In the genomic region with DNA sequence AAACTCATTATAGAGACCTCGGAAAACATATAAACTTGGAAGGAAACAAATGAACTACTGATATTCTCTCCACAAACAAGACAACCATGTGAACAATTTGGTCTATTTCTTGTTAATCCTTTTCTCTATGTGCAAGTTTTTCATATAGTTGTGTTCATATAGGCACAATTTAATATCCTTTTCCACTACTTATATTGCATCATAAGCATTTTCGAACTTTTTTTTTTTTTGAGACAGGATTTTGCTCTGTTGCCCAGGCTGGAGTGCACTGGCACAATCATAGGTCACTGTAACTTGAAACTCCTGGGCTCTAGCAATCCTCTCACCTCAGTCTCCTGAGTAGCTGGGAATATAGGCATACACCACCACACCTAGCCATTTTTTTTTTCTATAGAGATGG, we compare ENCODE assay signal across 2 cellular contexts.
TF ChIP-seq lines count a peak whose summit lies in the region.

No MANE protein-coding gene starts in this region.

TF ChIP-seq in HepG2, 621 proteins besides CTCF, POLR2A, EP300 and RAD21:
- TF ChIP-seq ZNF816 (CRISPR knock-in tag; IDR thresholded peaks at IDR 0.05; ENCODE audit: borderline replicate concordance) (no peak), POLR2AphosphoS5 (IDR thresholded peaks at IDR 0.05; ENCODE audit: low read depth, low read length) (no peak), ZNF850 (CRISPR knock-in tag; conservative IDR thresholded peaks at IDR 0.05) (no peak), ATF7 (IDR thresholded peaks at IDR 0.05) (peak; percentile 11; the same call in 1 of the 2 replicates), ATF7 (CRISPR knock-in tag; IDR thresholded peaks at IDR 0.05) (no peak), RARG (CRISPR knock-in tag; IDR thresholded peaks at IDR 0.05; ENCODE audit: low read depth) (no peak), SOX6 (IDR thresholded peaks at IDR 0.05) (no peak), SOX6 (CRISPR knock-in tag; IDR thresholded peaks at IDR 0.05) (no peak), ZNF557 (CRISPR knock-in tag; IDR thresholded peaks at IDR 0.05) (no peak), MAFK (conservative IDR thresholded peaks at IDR 0.05 in 1 of 2, IDR thresholded peaks at IDR 0.05 in 1 of 2; ENCODE audit: low read length in 2 of 2) (peak in 1 of 2 experiments; percentile 10; a peak in 1 of 4 replicates), CEBPB (IDR thresholded peaks at IDR 0.05; ENCODE audit: borderline replicate concordance, low read depth, low read length) (peak; percentile 2; the same call in 1 of the 2 replicates)
- TF ChIP-seq, protein P1, sequence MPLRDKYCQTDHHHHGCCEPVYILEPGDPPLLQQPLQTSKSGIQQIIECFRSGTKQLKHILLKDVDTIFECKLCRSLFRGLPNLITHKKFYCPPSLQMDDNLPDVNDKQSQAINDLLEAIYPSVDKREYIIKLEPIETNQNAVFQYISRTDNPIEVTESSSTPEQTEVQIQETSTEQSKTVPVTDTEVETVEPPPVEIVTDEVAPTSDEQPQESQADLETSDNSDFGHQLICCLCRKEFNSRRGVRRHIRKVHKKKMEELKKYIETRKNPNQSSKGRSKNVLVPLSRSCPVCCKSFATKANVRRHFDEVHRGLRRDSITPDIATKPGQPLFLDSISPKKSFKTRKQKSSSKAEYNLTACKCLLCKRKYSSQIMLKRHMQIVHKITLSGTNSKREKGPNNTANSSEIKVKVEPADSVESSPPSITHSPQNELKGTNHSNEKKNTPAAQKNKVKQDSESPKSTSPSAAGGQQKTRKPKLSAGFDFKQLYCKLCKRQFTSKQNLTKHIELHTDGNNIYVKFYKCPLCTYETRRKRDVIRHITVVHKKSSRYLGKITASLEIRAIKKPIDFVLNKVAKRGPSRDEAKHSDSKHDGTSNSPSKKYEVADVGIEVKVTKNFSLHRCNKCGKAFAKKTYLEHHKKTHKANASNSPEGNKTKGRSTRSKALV (CRISPR knock-in tag; IDR thresholded peaks at IDR 0.05), result no peak

TF ChIP-seq in K562, 482 proteins besides CTCF, POLR2A, EP300 and RAD21:
- peak; percentile 50; the same call in 1 of the 2 replicates for TF ChIP-seq MAFG (tag; conservative IDR thresholded peaks at IDR 0.05)
- no peak for TF ChIP-seq CBX3 (IDR thresholded peaks at IDR 0.05; ENCODE audit: borderline replicate concordance in 1 of 2, low read length in 2 of 2)
- TF ChIP-seq CREM (IDR thresholded peaks at IDR 0.05; ENCODE audit: low read depth), result no peak
- TF ChIP-seq, protein P2, sequence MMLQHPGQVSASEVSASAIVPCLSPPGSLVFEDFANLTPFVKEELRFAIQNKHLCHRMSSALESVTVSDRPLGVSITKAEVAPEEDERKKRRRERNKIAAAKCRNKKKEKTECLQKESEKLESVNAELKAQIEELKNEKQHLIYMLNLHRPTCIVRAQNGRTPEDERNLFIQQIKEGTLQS (IDR thresholded peaks at IDR 0.05), result 0 out of 2 replicates have a peak, but pooled peaks have one; percentile 24
- TF ChIP-seq, protein P2 (CRISPR knock-in tag; conservative IDR thresholded peaks at IDR 0.05), result no peak
- TF ChIP-seq PHF21A (IDR thresholded peaks at IDR 0.05; ENCODE audit: borderline replicate concordance, low read depth), result no peak
- TF ChIP-seq RAD51 (IDR thresholded peaks at IDR 0.05; ENCODE audit: borderline replicate concordance, low read depth), result no peak
- no peak for TF ChIP-seq FOXA3 (CRISPR knock-in tag; conservative IDR thresholded peaks at IDR 0.05 in 1 of 2, IDR thresholded peaks at IDR 0.05 in 1 of 2)
- peak; percentile 89 for TF ChIP-seq ZNF316 (IDR thresholded peaks at IDR 0.05)
- no peak for TF ChIP-seq ZNF57 (CRISPR knock-in tag; IDR thresholded peaks at IDR 0.05)
- no peak for TF ChIP-seq HMGN3 (IDR thresholded peaks at IDR 0.05; ENCODE audit: borderline replicate concordance, extremely low read depth, insufficient read length, low read depth, low read length)
- no peak for TF ChIP-seq CEBPG (CRISPR knock-in tag; IDR thresholded peaks at IDR 0.05)
- peak in 1 of 2 experiments; percentile 50; a peak in 2 of 4 replicates for TF ChIP-seq CEBPG (tag; conservative IDR thresholded peaks at IDR 0.05 in 1 of 2, IDR thresholded peaks at IDR 0.05 in 1 of 2)
- TF ChIP-seq ZNF408 (CRISPR knock-in tag; IDR thresholded peaks at IDR 0.05; ENCODE audit: low read depth), result no peak
- TF ChIP-seq SAFB (IDR thresholded peaks at IDR 0.05; ENCODE audit: borderline replicate concordance, low read depth, low read length), result no peak
- no peak for TF ChIP-seq NCOA6 (IDR thresholded peaks at IDR 0.05)
- no peak for TF ChIP-seq ZNF384 (IDR thresholded peaks at IDR 0.05; ENCODE audit: low read depth, low read length)
- TF ChIP-seq GATA2 (CRISPR knock-in tag; IDR thresholded peaks at IDR 0.05), result no peak
- TF ChIP-seq C11orf30 (IDR thresholded peaks at IDR 0.05; ENCODE audit: low read depth), result peak; percentile 68
- TF ChIP-seq, protein P3, sequence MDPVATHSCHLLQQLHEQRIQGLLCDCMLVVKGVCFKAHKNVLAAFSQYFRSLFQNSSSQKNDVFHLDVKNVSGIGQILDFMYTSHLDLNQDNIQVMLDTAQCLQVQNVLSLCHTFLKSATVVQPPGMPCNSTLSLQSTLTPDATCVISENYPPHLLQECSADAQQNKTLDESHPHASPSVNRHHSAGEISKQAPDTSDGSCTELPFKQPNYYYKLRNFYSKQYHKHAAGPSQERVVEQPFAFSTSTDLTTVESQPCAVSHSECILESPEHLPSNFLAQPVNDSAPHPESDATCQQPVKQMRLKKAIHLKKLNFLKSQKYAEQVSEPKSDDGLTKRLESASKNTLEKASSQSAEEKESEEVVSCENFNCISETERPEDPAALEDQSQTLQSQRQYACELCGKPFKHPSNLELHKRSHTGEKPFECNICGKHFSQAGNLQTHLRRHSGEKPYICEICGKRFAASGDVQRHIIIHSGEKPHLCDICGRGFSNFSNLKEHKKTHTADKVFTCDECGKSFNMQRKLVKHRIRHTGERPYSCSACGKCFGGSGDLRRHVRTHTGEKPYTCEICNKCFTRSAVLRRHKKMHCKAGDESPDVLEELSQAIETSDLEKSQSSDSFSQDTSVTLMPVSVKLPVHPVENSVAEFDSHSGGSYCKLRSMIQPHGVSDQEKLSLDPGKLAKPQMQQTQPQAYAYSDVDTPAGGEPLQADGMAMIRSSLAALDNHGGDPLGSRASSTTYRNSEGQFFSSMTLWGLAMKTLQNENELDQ (CRISPR knock-in tag; IDR thresholded peaks at IDR 0.05; ENCODE audit: borderline replicate concordance), result no peak
- TF ChIP-seq SAFB2 (IDR thresholded peaks at IDR 0.05; ENCODE audit: borderline replicate concordance, low read depth, low read length, severe bottlenecking), result no peak
